15 cellular contexts compared by ENCODE assay signal in genomic region chr5:74199005-74199404, GRCh38.
DNase-seq lines count a peak whose midpoint lies in the region; ATAC-seq and TF ChIP-seq lines count a peak whose summit lies in the region.
"Had no signal": no experiment of that assay in that cellular context is flagged by ENCODE, and none has a peak within 500 bp of the region (broad histone marks: within the 10 kb centered on the region; RNA-seq: fewer than 3 reads in every experiment).

No MANE protein-coding gene starts in this region.

- in situ Hi-C loops in mammary epithelial cell (cut with MboI; ENCODE audit: low sequenced_read_pairs in 2 of 2) = no loop called here

- H3K36me3 ChIP-seq in mammary epithelial cell (ENCODE audit: insufficient read depth, low read length) = no peaks in the 10 kb centered on the region
- H3K36me3 ChIP-seq: colonic mucosa had no signal

- peak overlapping the region; percentile 6 for H2AFZ ChIP-seq in mammary epithelial cell (ENCODE audit: low read depth, low read length)

- no peaks in the 10 kb centered on the region for H3K27me3 Mint-ChIP-seq in MCF 10A (ENCODE audit: insufficient read depth, unreplicated experiment)
- peaks cover 2% of the 10 kb centered on the region for H3K27me3 Mint-ChIP-seq in HFFc6 (ENCODE audit: insufficient read depth)
- H3K27me3 Mint-ChIP-seq in activated CD8-positive, alpha-beta T cell treated with anti-CD3 and anti-CD28 coated beads for 36 hours = peaks cover 4% of the 10 kb centered on the region
- peaks cover 0 to 11% of the 10 kb centered on the region in 2 donors for H3K27me3 Mint-ChIP-seq in stimulated activated naive B cell treated with anti-CD40 and anti-IgM and Interleukin-4, amounts not matched to agents 10 μg/mL and 1 μg/mL and 100 μg/mL, for 72 hours

- H3K36me3 Mint-ChIP-seq in MCF 10A (ENCODE audit: insufficient read depth, unreplicated experiment) = no peaks in the 10 kb centered on the region
- no peaks in the 10 kb centered on the region; the same call in 1 of the 2 replicates for H3K36me3 Mint-ChIP-seq in HFFc6 (ENCODE audit: low read depth)
- H3K36me3 Mint-ChIP-seq in activated CD8-positive, alpha-beta T cell treated with anti-CD3 and anti-CD28 coated beads for 36 hours (ENCODE audit: low read depth) = no peaks in the 10 kb centered on the region
- no peaks in the 10 kb centered on the region for H3K36me3 Mint-ChIP-seq in stimulated activated naive B cell treated with anti-CD40 and anti-IgM and Interleukin-4, amounts not matched to agents 10 μg/mL and 1 μg/mL and 100 μg/mL, for 72 hours
- H3K36me3 Mint-ChIP-seq: activated naive CD4-positive, alpha-beta T cell treated with anti-CD3 and anti-CD28 coated beads, Interleukin-2, amount 50 U/mL, for 24 hours had no signal

- no peak overlapping the region for H3K27ac ChIP-seq in mammary epithelial cell (ENCODE audit: insufficient read depth, low read depth, low read length)
- H3K27ac ChIP-seq: colonic mucosa, psoas muscle, VCaP had no signal

- dilution Hi-C loops in mammary epithelial cell (cut with HindIII; ENCODE audit: low sequenced_read_pairs) = no loop called here

- CTCF ChIA-PET in mammary epithelial cell (lab: Charles Lee; ENCODE audit: low non-redundant PET) (no interaction called here), MCF 10A (lab: Yijun Ruan, JAX) (interaction anchor here (0.5 to 0.7 kb wide), 3 partner anchors 32 to 437 kb away, joined by 3 to 4 read pairs (median 3); no protein-coding TSS in a partner anchor)
- CTCF ChIA-PET in activated CD8-positive, alpha-beta T cell treated with anti-CD3 and anti-CD28 coated beads for 36 hours (lab: Charles Lee) = no interaction called here

- no peaks in the 10 kb centered on the region for H3K9me3 ChIP-seq in mammary epithelial cell (replicated peaks; ENCODE audit: insufficient read depth, low read length)
- H3K9me3 ChIP-seq: colonic mucosa, psoas muscle had no signal

- no peak overlapping the region for H3K4me3 Mint-ChIP-seq in MCF 10A (ENCODE audit: unreplicated experiment)
- H3K4me3 Mint-ChIP-seq in HFFc6 = no peak overlapping the region
- no peak overlapping the region for H3K4me3 Mint-ChIP-seq in activated CD8-positive, alpha-beta T cell treated with anti-CD3 and anti-CD28 coated beads for 36 hours
- H3K4me3 Mint-ChIP-seq in stimulated activated naive B cell treated with anti-CD40 and anti-IgM and Interleukin-4, amounts not matched to agents 10 μg/mL and 1 μg/mL and 100 μg/mL, for 72 hours = no peak overlapping the region
- H3K4me3 Mint-ChIP-seq: activated naive CD4-positive, alpha-beta T cell treated with anti-CD3 and anti-CD28 coated beads, Interleukin-2, amount 50 U/mL, for 24 hours; CD4-positive, alpha-beta T cell had no signal

- WGBS in mammary epithelial cell (ENCODE audit: low coverage, missing lambda C conversion rate) = 71% methylated on average over 2 of the region's 2 CpGs

- BruUV-seq in mammary epithelial cell (replicated peaks; lab: Mats Ljungman, UMichigan) = no TSS peak
- BruUV-seq in MCF 10A (replicated peaks; lab: Mats Ljungman, UMichigan) = no TSS peak

- H3K9ac ChIP-seq in mammary epithelial cell (ENCODE audit: insufficient read depth, low read length) = no peak overlapping the region

- TF ChIP-seq CTCF in mammary epithelial cell (conservative IDR thresholded peaks at IDR 0.05 in 1 of 2, IDR thresholded peaks at IDR 0.05 in 1 of 2; ENCODE audit: extremely low read depth in 1 of 2, insufficient read depth in 1 of 2, low read depth in 1 of 2, low read length in 2 of 2) (no peak), MCF 10A (IDR thresholded peaks at IDR 0.05; ENCODE audit: unreplicated experiment) (no peak), HFFc6 (IDR thresholded peaks at IDR 0.05) (no peak)
- TF ChIP-seq CTCF in activated CD8-positive, alpha-beta T cell treated with anti-CD3 and anti-CD28 coated beads for 36 hours (IDR thresholded peaks at IDR 0.05) = no peak

- no peaks in the 10 kb centered on the region for H3K79me2 ChIP-seq in mammary epithelial cell (ENCODE audit: insufficient read depth, low read length)

- POLR2A ChIA-PET in MCF 10A (lab: Yijun Ruan, JAX) = no interaction called here
- POLR2A ChIA-PET in activated CD8-positive, alpha-beta T cell treated with anti-CD3 and anti-CD28 coated beads for 36 hours (lab: Charles Lee) = no interaction called here

- DNase-seq in mammary epithelial cell (no peak), MCF 10A (ENCODE audit: unreplicated experiment) (no peak), HFFc6 (no peak), medulla oblongata (ENCODE audit: extremely low spot score) (no peak), NCI-H526 (lab: John Stamatoyannopoulos, UW) (no peak), NCI-H2081 (lab: John Stamatoyannopoulos, UW) (no peak)
- peak; percentile 32 for DNase-seq in activated CD8-positive, alpha-beta T cell treated with anti-CD3 and anti-CD28 coated beads for 36 hours
- no peak for DNase-seq in stimulated activated naive B cell treated with anti-CD40 and anti-IgM and Interleukin-4, amounts not matched to agents 10 μg/mL and 1 μg/mL and 100 μg/mL, for 72 hours
- DNase-seq: CD4-positive, alpha-beta T cell; colonic mucosa; NCI-H345; psoas muscle; stimulated activated CD4-positive, alpha-beta T cell treated with anti-CD3 and anti-CD28 coated beads, Interleukin-2, amount 100 ng/mL, for 48 hours had no signal

- no peak overlapping the region for H3K4me3 ChIP-seq in mammary epithelial cell (replicated peaks in 1 of 3; ENCODE audit: insufficient read depth in 1 of 3, low read depth in 2 of 3, low read length in 3 of 3)
- H3K4me3 ChIP-seq: colonic mucosa, psoas muscle had no signal

- H3K4me1 Mint-ChIP-seq in MCF 10A (ENCODE audit: insufficient read depth, unreplicated experiment) = peaks cover 8% of the 10 kb centered on the region
- H3K4me1 Mint-ChIP-seq in HFFc6 (ENCODE audit: low read depth) = peaks cover 39% of the 10 kb centered on the region
- H3K4me1 Mint-ChIP-seq in activated CD8-positive, alpha-beta T cell treated with anti-CD3 and anti-CD28 coated beads for 36 hours (ENCODE audit: low read depth) = no peaks in the 10 kb centered on the region
- H3K4me1 Mint-ChIP-seq in stimulated activated naive B cell treated with anti-CD40 and anti-IgM and Interleukin-4, amounts not matched to agents 10 μg/mL and 1 μg/mL and 100 μg/mL, for 72 hours = peaks cover 10 to 17% of the 10 kb centered on the region in 2 donors
- H3K4me1 Mint-ChIP-seq: activated naive CD4-positive, alpha-beta T cell treated with anti-CD3 and anti-CD28 coated beads, Interleukin-2, amount 50 U/mL, for 24 hours had no signal

- no peaks in the 10 kb centered on the region for H4K20me1 ChIP-seq in mammary epithelial cell (ENCODE audit: insufficient read depth, low read length)

- ATAC-seq in activated CD8-positive, alpha-beta T cell treated with anti-CD3 and anti-CD28 coated beads for 36 hours = peak; percentile 42
- peak; percentile 25 to 30 for ATAC-seq in stimulated activated naive B cell treated with anti-CD40 and anti-IgM and Interleukin-4, amounts not matched to agents 10 μg/mL and 1 μg/mL and 100 μg/mL, for 72 hours (replicated peaks)
- ATAC-seq: psoas muscle had no signal

- intact Hi-C loops in mammary epithelial cell (cut with micrococcal nuclease) = loop anchor here (1.0 to 2.0 kb wide), 2 partner anchors 42 to 117 kb away; no protein-coding TSS in a partner anchor
- intact Hi-C loops in MCF 10A (cut with micrococcal nuclease) = no loop called here
- intact Hi-C loops in activated CD8-positive, alpha-beta T cell treated with anti-CD3 and anti-CD28 coated beads for 36 hours (cut with micrococcal nuclease) = no loop called here

- H3K27ac Mint-ChIP-seq in MCF 10A (ENCODE audit: low read depth, unreplicated experiment) = no peak overlapping the region
- H3K27ac Mint-ChIP-seq in HFFc6 = peak overlapping the region; percentile 79
- no peak overlapping the region for H3K27ac Mint-ChIP-seq in activated CD8-positive, alpha-beta T cell treated with anti-CD3 and anti-CD28 coated beads for 36 hours
- H3K27ac Mint-ChIP-seq in stimulated activated naive B cell treated with anti-CD40 and anti-IgM and Interleukin-4, amounts not matched to agents 10 μg/mL and 1 μg/mL and 100 μg/mL, for 72 hours = no peak overlapping the region
- H3K27ac Mint-ChIP-seq: activated naive CD4-positive, alpha-beta T cell treated with anti-CD3 and anti-CD28 coated beads, Interleukin-2, amount 50 U/mL, for 24 hours; CD4-positive, alpha-beta T cell had no signal

- no peaks in the 10 kb centered on the region for H3K9me3 Mint-ChIP-seq in MCF 10A (ENCODE audit: unreplicated experiment)
- no peaks in the 10 kb centered on the region for H3K9me3 Mint-ChIP-seq in HFFc6
- H3K9me3 Mint-ChIP-seq in activated CD8-positive, alpha-beta T cell treated with anti-CD3 and anti-CD28 coated beads for 36 hours = no peaks in the 10 kb centered on the region
- peaks cover 0 to 2% of the 10 kb centered on the region in 2 donors for H3K9me3 Mint-ChIP-seq in stimulated activated naive B cell treated with anti-CD40 and anti-IgM and Interleukin-4, amounts not matched to agents 10 μg/mL and 1 μg/mL and 100 μg/mL, for 72 hours
- H3K9me3 Mint-ChIP-seq: activated naive CD4-positive, alpha-beta T cell treated with anti-CD3 and anti-CD28 coated beads, Interleukin-2, amount 50 U/mL, for 24 hours; CD4-positive, alpha-beta T cell had no signal

- no peak overlapping the region for H3K4me2 ChIP-seq in mammary epithelial cell (ENCODE audit: insufficient read depth, low read depth, low read length)

- H3K4me1 ChIP-seq in mammary epithelial cell (ENCODE audit: insufficient read depth, low read length) = peaks cover 33% of the 10 kb centered on the region
- H3K4me1 ChIP-seq: colonic mucosa had no signal

- H3K27me3 ChIP-seq in mammary epithelial cell (ENCODE audit: insufficient read depth, low read length) = no peaks in the 10 kb centered on the region
- H3K27me3 ChIP-seq: colonic mucosa had no signal
